In the genomic region with DNA sequence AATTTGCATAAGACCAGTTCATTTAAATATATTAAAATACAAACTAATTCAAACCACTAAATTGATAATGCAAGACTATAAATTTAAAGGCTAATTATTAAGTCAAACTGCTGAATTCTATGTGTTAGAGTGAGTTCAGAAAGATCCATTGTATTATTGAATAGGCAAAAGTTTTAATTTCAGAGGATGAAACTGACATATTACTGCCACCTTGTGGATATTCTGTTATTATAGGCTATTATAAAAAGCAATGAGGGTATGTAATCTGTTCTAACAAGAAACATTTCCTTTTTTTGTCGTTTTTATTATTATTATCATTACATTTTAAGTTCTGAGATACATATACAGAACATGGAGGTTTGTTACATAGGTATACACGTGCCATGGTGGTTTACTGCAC, we compare ENCODE assay signal across 12 cellular contexts. TPM values are rescaled to one million over a fixed set of nuclear protein-coding genes. Genes with fewer than 3 reads are reported as not detected.
DNase-seq lines count a peak whose midpoint lies in the region; ATAC-seq, FAIRE-seq and TF ChIP-seq lines count a peak whose summit lies in the region.
"Had no signal": no experiment of that assay in that cellular context is flagged by ENCODE, and none has a peak within 500 bp of the region (broad histone marks: within the 10 kb centered on the region; RNA-seq: fewer than 3 reads in every experiment).

No MANE protein-coding gene starts in this region.

- H3K4me1 ChIP-seq in IMR-90 (ENCODE audit: control insufficient read depth, insufficient read depth, low read length) = no peaks in the 10 kb centered on the region

- no peak overlapping the region for H3K4me2 ChIP-seq in IMR-90 (ENCODE audit: low read depth, low read length)

- intact Hi-C loops in IMR-90 (cut with micrococcal nuclease) = loop anchor here (2.0 kb wide), 1 partner anchor 1015 kb away; no protein-coding TSS in a partner anchor

- no peak overlapping the region for H3K18ac ChIP-seq in IMR-90 (ENCODE audit: low read depth, low read length)

- no peak overlapping the region for H3K9ac ChIP-seq in IMR-90 (ENCODE audit: low read depth, low read length)

- H3K9me1 ChIP-seq in IMR-90 (ENCODE audit: insufficient read depth, low read length) = no peaks in the 10 kb centered on the region

- H3K36me3 Mint-ChIP-seq in mesothelial cell of epicardium = no peaks in the 10 kb centered on the region
- no peaks in the 10 kb centered on the region for H3K36me3 Mint-ChIP-seq in activated CD4-positive, alpha-beta T cell treated with anti-CD3 and anti-CD28 coated beads, Interleukin-2, amount 10 ng/mL, durations not matched to agents 7 days and 5 days (ENCODE audit: low read depth)
- H3K36me3 Mint-ChIP-seq: WTC11 had no signal

- H3K79me1 ChIP-seq in IMR-90 (ENCODE audit: low read depth in 1 of 2, low read length in 2 of 2) = no peaks in the 10 kb centered on the region

- CTCF ChIA-PET in IMR-90 (lab: Yijun Ruan, JAX) = interaction anchor here (0.7 kb wide), 1 partner anchor 11 kb away, joined by 3 read pairs; no protein-coding TSS in a partner anchor
- CTCF ChIA-PET in activated CD4-positive, alpha-beta T cell treated with anti-CD3 and anti-CD28 coated beads, Interleukin-2, amount 10 ng/mL, durations not matched to agents 7 days and 5 days (lab: Charles Lee) = no interaction called here

- no peak overlapping the region for H2BK20ac ChIP-seq in IMR-90 (ENCODE audit: low read depth, low read length)

- H3K27ac ChIP-seq in IMR-90 (ENCODE audit: insufficient read depth, low read length) = no peak overlapping the region

- TF ChIP-seq CTCF in D721Med (IDR thresholded peaks at IDR 0.05; ENCODE audit: insufficient read depth, missing control alignments) (peak; percentile 45), IMR-90 (conservative IDR thresholded peaks at IDR 0.05; ENCODE audit: low read depth, low read length) (peak; percentile 38), mesothelial cell of epicardium (IDR thresholded peaks at IDR 0.05; ENCODE audit: unreplicated experiment) (peak; percentile 36)

- no peak for TF ChIP-seq RAD21 in IMR-90 (IDR thresholded peaks at IDR 0.05; ENCODE audit: low read length)

- H2AK9ac ChIP-seq in IMR-90 (replicated peaks; ENCODE audit: low read depth, low read length, poor library complexity) = no peak overlapping the region

- FAIRE-seq in D721Med (lab: Jason Lieb, UNC) = no peak

- no peaks in the 10 kb centered on the region for H3K27me3 Mint-ChIP-seq in mesothelial cell of epicardium (ENCODE audit: low read depth)
- peaks cover 5% of the 10 kb centered on the region for H3K27me3 Mint-ChIP-seq in activated CD4-positive, alpha-beta T cell treated with anti-CD3 and anti-CD28 coated beads, Interleukin-2, amount 10 ng/mL, durations not matched to agents 7 days and 5 days

- no peaks in the 10 kb centered on the region for H3K36me3 ChIP-seq in IMR-90 (ENCODE audit: control insufficient read depth, insufficient read depth, low read length)

- H3K9me3 Mint-ChIP-seq in mesothelial cell of epicardium = peaks cover 4% of the 10 kb centered on the region
- no peaks in the 10 kb centered on the region for H3K9me3 Mint-ChIP-seq in activated CD4-positive, alpha-beta T cell treated with anti-CD3 and anti-CD28 coated beads, Interleukin-2, amount 10 ng/mL, durations not matched to agents 7 days and 5 days
- H3K9me3 Mint-ChIP-seq: WTC11 had no signal

- no peak overlapping the region for H4K91ac ChIP-seq in IMR-90 (ENCODE audit: insufficient read depth, low read depth, low read length)

- H3K23ac ChIP-seq in IMR-90 (ENCODE audit: low read depth, low read length) = no peak overlapping the region

- H2AK5ac ChIP-seq in IMR-90 (ENCODE audit: low read depth, low read length) = no peak overlapping the region

- H3K4me1 Mint-ChIP-seq in mesothelial cell of epicardium = no peaks in the 10 kb centered on the region
- H3K4me1 Mint-ChIP-seq in activated CD4-positive, alpha-beta T cell treated with anti-CD3 and anti-CD28 coated beads, Interleukin-2, amount 10 ng/mL, durations not matched to agents 7 days and 5 days = no peaks in the 10 kb centered on the region
- H3K4me1 Mint-ChIP-seq: WTC11 had no signal

- WGBS in IMR-90 (ENCODE audit: extremely low coverage in 2 of 2, insufficient read length in 1 of 2), 2 experiments = no CpG with 5 or more reads among the region's 2 CpGs

- DNase-seq in D721Med (ENCODE audit: insufficient read length, low spot score) (no peak), IMR-90 (no peak), astrocyte of the hippocampus (ENCODE audit: low read depth, low spot score) (peak; percentile 13), mesothelial cell of epicardium (ENCODE audit: low spot score in 2 of 2, unreplicated experiment in 2 of 2) (no peak), NCI-H2081 (lab: John Stamatoyannopoulos, UW) (no peak), COLO829 (ENCODE audit: low spot score) (no peak)
- DNase-seq in activated CD4-positive, alpha-beta T cell treated with anti-CD3 and anti-CD28 coated beads, Interleukin-2, amount 10 ng/mL, durations not matched to agents 7 days and 5 days = no peak
- DNase-seq: aorta had no signal

- no peak overlapping the region for H4K5ac ChIP-seq in IMR-90 (ENCODE audit: low read depth, low read length)

- H4K20me1 ChIP-seq in IMR-90 (ENCODE audit: insufficient read depth, low read length) = no peaks in the 10 kb centered on the region

- ATAC-seq in IMR-90 (ENCODE audit: low read depth) = no peak
- no peak for ATAC-seq in HG03159 (IDR thresholded peaks at IDR 0.05; ENCODE audit: unreplicated experiment)
- ATAC-seq: WTC11 had no signal

- in situ Hi-C loops in IMR-90 (cut with MboI; ENCODE audit: low sequenced_read_pairs) = loop anchor here (25.0 kb wide), 1 partner anchor 1026 kb away; no protein-coding TSS in a partner anchor

- dilution Hi-C loops in IMR-90 (cut with HindIII; ENCODE audit: low sequenced_read_pairs, unreplicated experiment) = no loop called here

- H3K56ac ChIP-seq in IMR-90 (ENCODE audit: extremely low read depth, insufficient read depth, low read length) = no peak overlapping the region

- BruUV-seq in IMR-90 (replicated peaks; lab: Mats Ljungman, UMichigan) = no TSS peak

- H3K4ac ChIP-seq in IMR-90 (ENCODE audit: low read depth, low read length) = no peak overlapping the region

- H2BK5ac ChIP-seq in IMR-90 (ENCODE audit: low read depth, low read length, poor library complexity, severe bottlenecking) = no peak overlapping the region

- TF ChIP-seq POLR2A in IMR-90 (IDR thresholded peaks at IDR 0.05; ENCODE audit: low read depth, low read length) = no peak

- no peak overlapping the region for H2BK15ac ChIP-seq in IMR-90 (ENCODE audit: low read depth, low read length)

- POLR2A ChIA-PET in IMR-90 (lab: Charles Lee; ENCODE audit: unreplicated experiment) = no interaction called here
- POLR2A ChIA-PET in activated CD4-positive, alpha-beta T cell treated with anti-CD3 and anti-CD28 coated beads, Interleukin-2, amount 10 ng/mL, durations not matched to agents 7 days and 5 days (lab: Charles Lee) = no interaction called here

- no peak overlapping the region for H2AFZ ChIP-seq in IMR-90 (replicated peaks; ENCODE audit: low read length, poor library complexity)

- H2BK120ac ChIP-seq in IMR-90 (ENCODE audit: low read depth, low read length) = no peak overlapping the region

- no peak overlapping the region for H3K4me3 ChIP-seq in IMR-90 (ENCODE audit: insufficient read depth, low read depth, low read length)

- H4K8ac ChIP-seq in IMR-90 (ENCODE audit: low read depth in 2 of 2, low read length in 2 of 2) = no peak overlapping the region

- H3K4me3 Mint-ChIP-seq in mesothelial cell of epicardium = no peak overlapping the region
- H3K4me3 Mint-ChIP-seq in activated CD4-positive, alpha-beta T cell treated with anti-CD3 and anti-CD28 coated beads, Interleukin-2, amount 10 ng/mL, durations not matched to agents 7 days and 5 days = no peak overlapping the region
- H3K4me3 Mint-ChIP-seq: WTC11 had no signal

- no peak overlapping the region for H3K14ac ChIP-seq in IMR-90 (replicated peaks; ENCODE audit: low read depth, low read length)

- no peak overlapping the region for H3K27ac Mint-ChIP-seq in mesothelial cell of epicardium
- no peak overlapping the region for H3K27ac Mint-ChIP-seq in activated CD4-positive, alpha-beta T cell treated with anti-CD3 and anti-CD28 coated beads, Interleukin-2, amount 10 ng/mL, durations not matched to agents 7 days and 5 days
- H3K27ac Mint-ChIP-seq: WTC11 had no signal

- no peaks in the 10 kb centered on the region for H3K9me3 ChIP-seq in IMR-90 (ENCODE audit: control insufficient read depth, insufficient read depth, low read length)

- H3K27me3 ChIP-seq in IMR-90 (ENCODE audit: control insufficient read depth, insufficient read depth, low read length) = no peaks in the 10 kb centered on the region

TF ChIP-seq in IMR-90, 13 proteins besides CTCF, POLR2A, EP300 and RAD21:
- peak; percentile 15; the same call in 1 of the 2 replicates for TF ChIP-seq SMC3 (IDR thresholded peaks at IDR 0.05; ENCODE audit: low read depth, low read length)
- TF ChIP-seq BHLHE40 (IDR thresholded peaks at IDR 0.05; ENCODE audit: low read depth, low read length) = no peak
TF ChIP-seq in IMR-90: peak in this region for 1.

RNA-seq across cellular contexts. Expression of a gene that starts 20.9 kb away (rescaled TPM):
- total RNA-seq in IMR-90 (2012; rRNA removed) = under 0.01 TPM in 1 of 2 replicates, not detected in the other
- polyA plus RNA-seq in IMR-90 (2012; rRNA removed) = 0.09 TPM in 1 of 2 replicates, not detected in the other
- 0.02 TPM in 1 of 2 replicates, not detected in the other for polyA plus RNA-seq in IMR-90 (2012; cell fraction: cytosol; rRNA removed)
- polyA plus RNA-seq in IMR-90 (2012; cell fraction: nucleus; rRNA removed; ENCODE audit: low replicate concordance) = 0.02 and 0.32 TPM in 2 replicates
- 33.6 to 39.7 TPM (median 39.5 TPM) in 3 replicates for total RNA-seq in mesothelial cell of epicardium
- not detected for total RNA-seq in activated CD4-positive, alpha-beta T cell treated with anti-CD3 and anti-CD28 coated beads, Interleukin-2, amount 10 ng/mL, durations not matched to agents 7 days and 5 days

RNA-seq across cellular contexts. Expression of a gene that starts 27.8 kb away (rescaled TPM):
- total RNA-seq in IMR-90 (2012; rRNA removed) (not detected in 2 replicates), mesothelial cell of epicardium (not detected in 3 replicates)
- not detected in 2 replicates for polyA plus RNA-seq in IMR-90 (2012; rRNA removed)
- not detected in 2 replicates for polyA plus RNA-seq in IMR-90 (2012; cell fraction: cytosol; rRNA removed)
- not detected in 2 replicates for polyA plus RNA-seq in IMR-90 (2012; cell fraction: nucleus; rRNA removed; ENCODE audit: low replicate concordance)
- total RNA-seq in activated CD4-positive, alpha-beta T cell treated with anti-CD3 and anti-CD28 coated beads, Interleukin-2, amount 10 ng/mL, durations not matched to agents 7 days and 5 days = not detected
- total RNA-seq: aorta, skeletal muscle tissue, subcutaneous adipose tissue, WTC11 had no signal
- polyA plus RNA-seq: aorta had no signal

Comparison
In these comparisons a context has a peak if more than half of its experiments do, and no peak if none do; other contexts are left out.
1. RNA of a gene that starts 20.9 kb away (total RNA-seq): 33.6 to 39.7 TPM in mesothelial cell of epicardium; under 0.01 TPM in IMR-90 and not detected in activated CD4-positive, alpha-beta T cell treated with anti-CD3 and anti-CD28 coated beads, Interleukin-2, amount 10 ng/mL, durations not matched to agents 7 days and 5 days; every median in the first group is over 10 times any median in the second.
2. Peak in every context shown above with its lines, with median percentiles within 50 percentile points of each other: CTCF ChIP-seq.